Comparison of ENCODE assay signal across 14 cellular contexts in the genomic region with DNA sequence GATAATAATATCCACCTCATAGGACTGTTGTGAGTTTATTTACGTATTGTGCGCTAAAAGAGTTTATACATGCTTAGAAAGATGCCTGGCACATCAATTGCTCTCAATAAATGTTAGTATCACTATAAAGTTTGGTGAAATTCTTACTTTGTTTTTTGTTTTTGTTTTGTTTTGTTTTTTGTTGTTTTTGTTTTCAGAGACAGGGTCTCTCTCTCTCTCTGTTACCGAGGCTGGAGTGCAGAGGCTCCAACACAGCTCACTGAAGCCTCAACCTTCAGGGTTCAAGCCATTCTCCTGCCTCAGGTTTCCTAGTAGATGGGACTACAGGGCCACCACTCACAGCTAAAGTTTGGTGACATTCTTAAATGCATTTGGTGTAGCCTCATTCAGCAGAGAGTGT. TPM values are rescaled to one million over a fixed set of nuclear protein-coding genes. Genes with fewer than 3 reads are reported as not detected.
DNase-seq lines count a peak whose midpoint lies in the region; ATAC-seq, FAIRE-seq and TF ChIP-seq lines count a peak whose summit lies in the region.
"Had no signal": no experiment of that assay in that cellular context is flagged by ENCODE, and none has a peak within 500 bp of the region (broad histone marks: within the 10 kb centered on the region; RNA-seq: fewer than 3 reads in every experiment).

No MANE protein-coding gene starts in this region.

- ATAC-seq in A549 (no peak), GM19452 (IDR thresholded peaks at IDR 0.05; ENCODE audit: unreplicated experiment) (no peak)
- no peak for ATAC-seq in CD8-positive, alpha-beta T cell
- ATAC-seq: sciatic nerve had no signal

- H3K4me3 Mint-ChIP-seq in CD8-positive, alpha-beta T cell = peak overlapping the region; percentile 81

- in situ Hi-C loops in mammary epithelial cell (cut with MboI; ENCODE audit: low sequenced_read_pairs in 2 of 2) = loop anchor here (10.0 to 25.0 kb wide), 4 partner anchors 202 to 804 kb away; partner anchors contain the start of gene HMGN4 (in 1 of the 2)

- H3K9me3 ChIP-seq in A549 (no peaks in the 10 kb centered on the region), NT2/D1 (ENCODE audit: insufficient read depth, low read length) (no peaks in the 10 kb centered on the region), mammary epithelial cell (replicated peaks; ENCODE audit: insufficient read depth, low read length) (no peaks in the 10 kb centered on the region)
- H3K9me3 ChIP-seq in CD8-positive, alpha-beta T cell (ENCODE audit: low read length) = no peaks in the 10 kb centered on the region
- H3K9me3 ChIP-seq: adrenal gland, esophagus muscularis mucosa had no signal

- DNase-seq in A549 (ENCODE audit: low read depth in 1 of 2, low spot score in 1 of 2) (no peak), NT2/D1 (ENCODE audit: low read depth, low spot score) (no peak), mammary epithelial cell (no peak), AG08396 (ENCODE audit: low spot score) (no peak), HPDE6-E6E7 (ENCODE audit: extremely low spot score) (no peak), GM19240 (ENCODE audit: insufficient read length, low spot score) (no peak)
- DNase-seq in CD8-positive, alpha-beta T cell = no peak
- DNase-seq: adrenal gland, C1 segment of cervical spinal cord, T1000 had no signal

- 68% methylated on average over 3 of the region's 3 CpGs for WGBS in A549 (ENCODE audit: missing lambda C conversion rate)
- 50% methylated on average over 3 of the region's 3 CpGs for WGBS in mammary epithelial cell (ENCODE audit: low coverage, missing lambda C conversion rate)

- no peaks in the 10 kb centered on the region for H3K36me3 ChIP-seq in CD8-positive, alpha-beta T cell (ENCODE audit: insufficient read depth, low read length)
- no peaks in the 10 kb centered on the region for H3K36me3 ChIP-seq in NT2/D1 (ENCODE audit: insufficient read depth, insufficient read length, low read length)
- H3K36me3 ChIP-seq in mammary epithelial cell (ENCODE audit: insufficient read depth, low read length) = no peaks in the 10 kb centered on the region
- H3K36me3 ChIP-seq: adrenal gland, esophagus muscularis mucosa had no signal

- H3K27me3 ChIP-seq in CD8-positive, alpha-beta T cell (ENCODE audit: insufficient read depth, low read length) = peaks cover 11% of the 10 kb centered on the region
- H3K27me3 ChIP-seq in NT2/D1 (ENCODE audit: insufficient read depth, insufficient read length) (peaks cover 22% of the 10 kb centered on the region), mammary epithelial cell (ENCODE audit: insufficient read depth, low read length) (no peaks in the 10 kb centered on the region)

- no peaks in the 10 kb centered on the region for H3K9me3 Mint-ChIP-seq in CD8-positive, alpha-beta T cell

- no peak overlapping the region for H3K27ac Mint-ChIP-seq in CD8-positive, alpha-beta T cell

- CTCF ChIA-PET in A549 (lab: Yijun Ruan, JAX) (interaction anchor here (0.7 to 1.6 kb wide), 4 partner anchors 9 to 263 kb away, joined by 3 to 9 read pairs (median 3); no protein-coding TSS in a partner anchor), mammary epithelial cell (lab: Charles Lee; ENCODE audit: low non-redundant PET) (no interaction called here)
- CTCF ChIA-PET in CD8-positive, alpha-beta T cell (lab: Charles Lee) = interaction anchor here (6.4 kb wide), 1 partner anchor 9 kb away, joined by 52 read pairs; no protein-coding TSS in a partner anchor

- no TSS peak for BruUV-seq in mammary epithelial cell (replicated peaks; lab: Mats Ljungman, UMichigan)

- H2AFZ ChIP-seq in mammary epithelial cell (ENCODE audit: low read depth, low read length) = peak overlapping the region; percentile 88

- intact Hi-C loops in CD8-positive, alpha-beta T cell (cut with DNase I, micrococcal nuclease) = loop anchor here in 1 of 2 experiments (5.0 kb wide), 2 partner anchors 156 to 1144 kb away; no protein-coding TSS in a partner anchor
- intact Hi-C loops in mammary epithelial cell (cut with micrococcal nuclease) = loop anchor here (5.0 kb wide), 1 partner anchor 189 kb away; no protein-coding TSS in a partner anchor

- no peaks in the 10 kb centered on the region for H3K79me2 ChIP-seq in mammary epithelial cell (ENCODE audit: insufficient read depth, low read length)

- H3K27ac ChIP-seq in A549 = no peak overlapping the region
- H3K27ac ChIP-seq in CD8-positive, alpha-beta T cell (ENCODE audit: low read depth, low read length) = no peak overlapping the region
- H3K27ac ChIP-seq in mammary epithelial cell (ENCODE audit: insufficient read depth, low read depth, low read length) = no peak overlapping the region
- H3K27ac ChIP-seq: adrenal gland, esophagus muscularis mucosa had no signal

- H3K4me1 Mint-ChIP-seq in CD8-positive, alpha-beta T cell (ENCODE audit: low read depth) = peaks cover 52% of the 10 kb centered on the region

- dilution Hi-C loops in mammary epithelial cell (cut with HindIII; ENCODE audit: low sequenced_read_pairs) = no loop called here

- H3K4me3 ChIP-seq in A549 (no peak overlapping the region), NT2/D1 (ENCODE audit: insufficient read length, low read depth) (peak overlapping the region; percentile 37), mammary epithelial cell (replicated peaks in 1 of 3; ENCODE audit: insufficient read depth in 1 of 3, low read depth in 2 of 3, low read length in 3 of 3) (peak overlapping the region in 2 of 3 experiments; percentile 86 to 98)
- no peak overlapping the region for H3K4me3 ChIP-seq in CD8-positive, alpha-beta T cell (ENCODE audit: low read depth, low read length)
- H3K4me3 ChIP-seq: adrenal gland, esophagus muscularis mucosa had no signal

- TF ChIP-seq RAD21 in A549 (conservative IDR thresholded peaks at IDR 0.05 in 1 of 2, IDR thresholded peaks at IDR 0.05 in 1 of 2) = no peak

- no peak for FAIRE-seq in A549 (lab: Jason Lieb, UNC)
- FAIRE-seq: HTR-8/SVneo had no signal

- H3K4me1 ChIP-seq in A549 = peaks cover 29% of the 10 kb centered on the region
- H3K4me1 ChIP-seq in CD8-positive, alpha-beta T cell (ENCODE audit: insufficient read depth, low read length) = peaks cover 13% of the 10 kb centered on the region
- no peaks in the 10 kb centered on the region for H3K4me1 ChIP-seq in NT2/D1 (ENCODE audit: insufficient read depth, insufficient read length)
- H3K4me1 ChIP-seq in mammary epithelial cell (ENCODE audit: insufficient read depth, low read length) = peaks cover 27% of the 10 kb centered on the region
- H3K4me1 ChIP-seq: adrenal gland had no signal

- no peak for TF ChIP-seq POLR2A in A549 (IDR thresholded peaks at IDR 0.05; ENCODE audit: low read length)

- H3K4me2 ChIP-seq in A549 (peak overlapping the region; percentile 81), mammary epithelial cell (ENCODE audit: insufficient read depth, low read depth, low read length) (peak overlapping the region; percentile 78)

- no peaks in the 10 kb centered on the region for H3K36me3 Mint-ChIP-seq in CD8-positive, alpha-beta T cell

- H3K27me3 Mint-ChIP-seq in CD8-positive, alpha-beta T cell (ENCODE audit: low read depth) = peaks cover 18% of the 10 kb centered on the region

- no peak for TF ChIP-seq EP300 in A549 (IDR thresholded peaks at IDR 0.05)

- TF ChIP-seq CTCF in A549 (IDR thresholded peaks at IDR 0.05) = no peak
- TF ChIP-seq CTCF in CD8-positive, alpha-beta T cell (IDR thresholded peaks at IDR 0.05) = no peak
- TF ChIP-seq CTCF in mammary epithelial cell (conservative IDR thresholded peaks at IDR 0.05 in 1 of 2, IDR thresholded peaks at IDR 0.05 in 1 of 2; ENCODE audit: extremely low read depth in 1 of 2, insufficient read depth in 1 of 2, low read depth in 1 of 2, low read length in 2 of 2) = no peak

- H3K9ac ChIP-seq in NT2/D1 (ENCODE audit: insufficient read length, low read depth) = peak overlapping the region; percentile 1
- no peak overlapping the region for H3K9ac ChIP-seq in mammary epithelial cell (ENCODE audit: insufficient read depth, low read length)

- POLR2A ChIA-PET in A549 (lab: Yijun Ruan, JAX) = no interaction called here
- POLR2A ChIA-PET in CD8-positive, alpha-beta T cell (lab: Charles Lee) = interaction anchor here (1.0 to 1.6 kb wide), 4 partner anchors 8 to 221 kb away, joined by 3 to 8 read pairs (median 4); a partner anchor contains a TSS

- H4K20me1 ChIP-seq in mammary epithelial cell (ENCODE audit: insufficient read depth, low read length) = no peaks in the 10 kb centered on the region

TF ChIP-seq in A549, 52 proteins besides CTCF, POLR2A, EP300 and RAD21:
- TF ChIP-seq ZFP36 (IDR thresholded peaks at IDR 0.05; ENCODE audit: borderline replicate concordance, partially characterized antibody) (no peak), SREBF2 (IDR thresholded peaks at IDR 0.05) (no peak)

RNA-seq across cellular contexts. Expression of gene BTN3A2, which starts 32.2 kb away (rescaled TPM):
- polyA plus RNA-seq in A549 (2011; rRNA removed) = 13.4 and 13.5 TPM in 2 replicates
- 4.3 and 5.5 TPM in 2 replicates for polyA plus RNA-seq in A549 (2012; cell fraction: cytosol; rRNA removed)
- 3.3 and 4.1 TPM in 2 replicates for polyA plus RNA-seq in A549 (2012; cell fraction: nucleus; rRNA removed)
- polyA plus RNA-seq in A549 (2017; fragmentation: RNase III; extraction: RNeasy Plus Mini Kit Qiagen cat#74134 plus additional on column Dnase treatment) = 4.2 to 5.1 TPM (median 4.8 TPM) in 3 replicates
- polyA minus RNA-seq in A549 (2011; rRNA and poly(A)+ RNA removed) = 4.9 and 11.7 TPM in 2 replicates
- total RNA-seq in CD8-positive, alpha-beta T cell = 10 to 100 TPM; 38.4 to 43.6 TPM
- 1 to 10 TPM; 3.8 to 4.5 TPM for total RNA-seq in mammary epithelial cell
- 12.1 TPM for polyA plus RNA-seq in mammary epithelial cell
- 3.3 TPM for polyA minus RNA-seq in mammary epithelial cell

RNA-seq across cellular contexts. Expression of gene BTN2A2, which starts 50.1 kb away (rescaled TPM):
- polyA plus RNA-seq in A549 (2011; rRNA removed) (6.5 and 7.0 TPM in 2 replicates), A549 (2017; fragmentation: RNase III; extraction: RNeasy Plus Mini Kit Qiagen cat#74134 plus additional on column Dnase treatment) (6.7 to 9.5 TPM (median 7.5 TPM) in 3 replicates), mammary epithelial cell (3.8 TPM)
- polyA plus RNA-seq in A549 (2012; cell fraction: cytosol; rRNA removed) = 4.2 and 5.2 TPM in 2 replicates
- polyA plus RNA-seq in A549 (2012; cell fraction: nucleus; rRNA removed) = 11.0 and 17.8 TPM in 2 replicates
- 12.2 and 13.0 TPM in 2 replicates for polyA minus RNA-seq in A549 (2011; rRNA and poly(A)+ RNA removed)
- total RNA-seq in CD8-positive, alpha-beta T cell = 10 to 100 TPM; 14.1 to 15.5 TPM
- total RNA-seq in mammary epithelial cell = 10 to 100 TPM in 1 of 2 donors, 1 to 10 TPM in 1; 9.3 to 11.0 TPM
- 9.4 TPM for polyA minus RNA-seq in mammary epithelial cell

Comparison
In these comparisons a context has a peak if more than half of its experiments do, and no peak if none do; other contexts are left out.
1. H3K4me3 ChIP-seq: peak in NT2/D1 (single experiment) and mammary epithelial cell (2 of 3); none in A549 (single experiment) and CD8-positive, alpha-beta T cell (single experiment).
2. RNA of gene BTN3A2, which starts 32.2 kb away (total RNA-seq): 38.4 to 43.6 TPM in CD8-positive, alpha-beta T cell; 3.8 to 4.5 TPM in mammary epithelial cell; every median in the first group is over 4 times any median in the second.